Comparison of ENCODE assay signal across 1 cellular context in the genomic region with DNA sequence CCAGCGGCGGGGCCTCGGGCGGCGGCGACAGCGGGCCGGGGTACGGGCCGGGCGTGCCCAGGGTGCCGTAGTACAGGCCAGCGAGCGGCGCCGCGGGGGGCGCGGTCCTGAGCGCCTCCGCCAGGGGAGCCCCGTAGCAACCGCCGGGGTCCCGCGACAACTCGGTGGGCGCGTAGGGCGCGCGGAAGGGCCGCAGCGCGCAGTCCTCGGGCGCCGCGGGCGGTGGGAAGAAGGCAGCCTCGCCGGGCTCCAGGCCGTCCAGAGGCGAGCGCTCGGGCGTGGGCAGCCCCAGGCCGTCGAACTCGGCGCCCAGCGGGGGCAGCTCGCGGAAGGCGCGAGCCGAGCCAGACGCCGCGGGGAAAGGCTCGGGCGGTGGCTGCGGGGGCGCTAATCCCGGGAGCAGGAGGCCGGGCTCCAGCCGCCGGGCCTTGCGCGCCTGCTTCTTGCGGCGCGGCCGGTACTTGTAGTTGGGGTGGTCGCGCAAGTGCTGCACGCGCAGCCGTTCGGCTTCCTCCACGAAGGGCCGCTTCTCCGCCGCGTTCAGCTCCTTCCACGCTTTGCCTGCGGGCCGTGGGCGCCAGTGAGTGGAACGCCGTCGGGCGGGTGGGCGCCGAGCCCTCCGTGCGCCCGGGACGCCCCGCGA.
TF ChIP-seq lines count a peak whose summit lies in the region.

No MANE protein-coding gene starts in this region.

TF ChIP-seq in IMR-90, 13 proteins besides CTCF, POLR2A, EP300 and RAD21:
- TF ChIP-seq BHLHE40 (IDR thresholded peaks at IDR 0.05; ENCODE audit: low read depth, low read length) (no peak), MAFK (IDR thresholded peaks at IDR 0.05; ENCODE audit: low read depth, low read length) (no peak), MAZ (IDR thresholded peaks at IDR 0.05; ENCODE audit: borderline replicate concordance, low read depth, low read length) (no peak), RFX5 (IDR thresholded peaks at IDR 0.05; ENCODE audit: low read depth, low read length) (no peak), CEBPB (IDR thresholded peaks at IDR 0.05; ENCODE audit: low read depth, low read length) (no peak), RCOR1 (IDR thresholded peaks at IDR 0.05; ENCODE audit: insufficient replicate concordance, low read length) (no peak), CHD1 (IDR thresholded peaks at IDR 0.05; ENCODE audit: low read depth, low read length) (no peak), FOS (IDR thresholded peaks at IDR 0.05; ENCODE audit: low read depth, low read length) (no peak)
- TF ChIP-seq, protein P1, sequence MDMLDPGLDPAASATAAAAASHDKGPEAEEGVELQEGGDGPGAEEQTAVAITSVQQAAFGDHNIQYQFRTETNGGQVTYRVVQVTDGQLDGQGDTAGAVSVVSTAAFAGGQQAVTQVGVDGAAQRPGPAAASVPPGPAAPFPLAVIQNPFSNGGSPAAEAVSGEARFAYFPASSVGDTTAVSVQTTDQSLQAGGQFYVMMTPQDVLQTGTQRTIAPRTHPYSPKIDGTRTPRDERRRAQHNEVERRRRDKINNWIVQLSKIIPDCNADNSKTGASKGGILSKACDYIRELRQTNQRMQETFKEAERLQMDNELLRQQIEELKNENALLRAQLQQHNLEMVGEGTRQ (IDR thresholded peaks at IDR 0.05; ENCODE audit: low read depth, low read length), result no peak
- TF ChIP-seq, protein P2, sequence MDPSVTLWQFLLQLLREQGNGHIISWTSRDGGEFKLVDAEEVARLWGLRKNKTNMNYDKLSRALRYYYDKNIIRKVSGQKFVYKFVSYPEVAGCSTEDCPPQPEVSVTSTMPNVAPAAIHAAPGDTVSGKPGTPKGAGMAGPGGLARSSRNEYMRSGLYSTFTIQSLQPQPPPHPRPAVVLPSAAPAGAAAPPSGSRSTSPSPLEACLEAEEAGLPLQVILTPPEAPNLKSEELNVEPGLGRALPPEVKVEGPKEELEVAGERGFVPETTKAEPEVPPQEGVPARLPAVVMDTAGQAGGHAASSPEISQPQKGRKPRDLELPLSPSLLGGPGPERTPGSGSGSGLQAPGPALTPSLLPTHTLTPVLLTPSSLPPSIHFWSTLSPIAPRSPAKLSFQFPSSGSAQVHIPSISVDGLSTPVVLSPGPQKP (IDR thresholded peaks at IDR 0.05; ENCODE audit: borderline replicate concordance, low read depth, low read length), result no peak
TF ChIP-seq in IMR-90: peak in this region for 0.
